ENCODE assay signal across 6 cellular contexts in the genomic region with DNA sequence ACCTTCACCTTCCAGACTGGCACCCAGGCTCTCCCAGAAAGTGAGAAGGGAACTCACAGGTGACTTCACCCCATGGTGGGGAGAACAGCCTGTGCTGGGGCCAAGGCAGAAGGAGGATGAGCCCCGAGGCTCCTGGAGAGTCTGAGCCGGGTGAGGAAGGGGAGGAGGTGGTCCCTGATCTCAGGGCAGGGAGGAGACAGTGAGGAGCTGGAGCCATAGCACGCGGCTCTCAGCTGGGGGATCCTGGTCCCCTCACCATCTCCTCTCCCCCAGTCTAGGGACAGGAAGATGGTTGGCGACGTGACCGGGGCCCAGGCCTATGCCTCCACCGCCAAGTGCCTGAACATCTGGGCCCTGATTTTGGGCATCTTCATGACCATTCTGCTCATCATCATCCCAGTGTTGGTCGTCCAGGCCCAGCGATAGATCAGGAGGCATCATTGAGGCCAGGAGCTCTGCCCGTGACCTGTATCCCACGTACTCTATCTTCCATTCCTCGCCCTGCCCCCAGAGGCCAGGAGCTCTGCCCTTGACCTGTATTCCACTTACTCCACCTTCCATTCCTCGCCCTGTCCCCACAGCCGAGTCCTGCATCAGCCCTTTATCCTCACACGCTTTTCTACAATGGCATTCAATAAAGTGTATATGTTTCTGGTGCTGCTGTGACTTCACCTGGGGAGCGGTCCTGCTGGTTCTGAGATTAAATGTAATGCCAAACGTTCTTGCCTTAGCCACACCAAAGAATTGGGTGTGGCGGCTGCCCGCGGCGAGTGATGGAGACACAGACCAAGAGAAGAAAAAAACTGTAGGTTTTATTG. TPM values are rescaled to one million over a fixed set of nuclear protein-coding genes. Genes with fewer than 3 reads are reported as not detected.
DNase-seq lines count a peak whose midpoint lies in the region; ATAC-seq and TF ChIP-seq lines count a peak whose summit lies in the region.
"Not testable (repeated sequence)": the region's sequence is repeated elsewhere in the genome, so short reads cannot be mapped to it uniquely, and the experiment has no call there.
"Had no signal": no experiment of that assay in that cellular context is flagged by ENCODE, and none has a peak within 500 bp of the region (broad histone marks: within the 10 kb centered on the region; RNA-seq: fewer than 3 reads in every experiment).

No MANE protein-coding gene starts in this region.

- not testable (repeated sequence) for H3K27me3 ChIP-seq in IMR-90 (ENCODE audit: control insufficient read depth, insufficient read depth, low read length); kidney epithelial cell (ENCODE audit: control insufficient read depth, insufficient read depth, low read length); rectal smooth muscle tissue (ENCODE audit: control insufficient read depth, insufficient read depth, low read length)
- H3K27me3 ChIP-seq in dorsolateral prefrontal cortex: peaks cover 0 to 15% (median 0%) of the 10 kb centered on the region in 45 donors

- peak overlapping the region; percentile 80 for H4K91ac ChIP-seq in IMR-90 (ENCODE audit: insufficient read depth, low read depth, low read length)

- H2AK5ac ChIP-seq in IMR-90 (ENCODE audit: low read depth, low read length): peak overlapping the region; percentile 80

- TF ChIP-seq CTCF in IMR-90 (conservative IDR thresholded peaks at IDR 0.05; ENCODE audit: low read depth, low read length); dorsolateral prefrontal cortex (IDR thresholded peaks at IDR 0.05 in 54 of 56, conservative IDR thresholded peaks at IDR 0.05 in 2 of 56; ENCODE audit: low read depth in 1 of 56, partially characterized antibody in 56 of 56); kidney epithelial cell (IDR thresholded peaks at IDR 0.05; ENCODE audit: insufficient read depth, low read length, poor library complexity, severe bottlenecking): not testable (repeated sequence)

- in situ Hi-C loops in IMR-90 (cut with MboI; ENCODE audit: low sequenced_read_pairs): loop anchor here (10.0 kb wide), 2 partner anchors 46 to 146 kb away; partner anchors contain the start of gene PTDSS2

- TSS peak; percentile 100 for BruUV-seq in IMR-90 (replicated peaks; lab: Mats Ljungman, UMichigan)

- peak overlapping the region; percentile 58 for H2BK5ac ChIP-seq in IMR-90 (ENCODE audit: low read depth, low read length, poor library complexity, severe bottlenecking)

- H2BK15ac ChIP-seq in IMR-90 (ENCODE audit: low read depth, low read length): peak overlapping the region; percentile 12; the same call in 2 of the 3 replicates

- POLR2A ChIA-PET in IMR-90 (lab: Charles Lee; ENCODE audit: unreplicated experiment): interaction anchor here (0.6 kb wide), 1 partner anchor 47 kb away, joined by 4 read pairs; no protein-coding TSS in a partner anchor

- peak overlapping the region; percentile 89 for H3K4me2 ChIP-seq in IMR-90 (ENCODE audit: low read depth, low read length)

- peak overlapping the region; percentile 2 to 77; a peak in 3 of 4 replicates for H4K8ac ChIP-seq in IMR-90 (ENCODE audit: low read depth in 2 of 2, low read length in 2 of 2)

- H3K14ac ChIP-seq in IMR-90 (replicated peaks; ENCODE audit: low read depth, low read length): peak overlapping the region; percentile 67; the same call in 1 of the 2 replicates

- peaks cover 0 to 25% of the 10 kb centered on the region in 2 experiments; a peak in 2 of 4 replicates for H3K79me1 ChIP-seq in IMR-90 (ENCODE audit: low read depth in 1 of 2, low read length in 2 of 2)

- not testable (repeated sequence) for H3K9me3 ChIP-seq in IMR-90 (ENCODE audit: control insufficient read depth, insufficient read depth, low read length)

- CTCF ChIA-PET in IMR-90 (lab: Yijun Ruan, JAX): not testable (repeated sequence)

- peak; percentile 0 for ATAC-seq in IMR-90 (ENCODE audit: low read depth)

- peak overlapping the region; percentile 83 for H3K23ac ChIP-seq in IMR-90 (ENCODE audit: low read depth, low read length)

- H3K4me3 ChIP-seq in IMR-90 (ENCODE audit: insufficient read depth, low read depth, low read length) (peak overlapping the region; percentile 53), dorsolateral prefrontal cortex (peak overlapping the region in 54 of 59 donors; percentile 12 to 64 (median 43)), kidney epithelial cell (ENCODE audit: low read depth, low read length) (peak overlapping the region; percentile 63), rectal smooth muscle tissue (ENCODE audit: low read length) (peak overlapping the region; percentile 65)

- H2BK120ac ChIP-seq in IMR-90 (ENCODE audit: low read depth, low read length): peak overlapping the region; percentile 20; the same call in 1 of the 2 replicates

- DNase-seq in IMR-90; dorsolateral prefrontal cortex; kidney epithelial cell (ENCODE audit: low read depth): not testable (repeated sequence)
- DNase-seq in activated T-cell treated with anti-CD3 and anti-CD28 coated beads, Interleukin-2, amount 50 U/mL, for 1 hour: peak; percentile 61

- not testable (repeated sequence) for H4K20me1 ChIP-seq in IMR-90 (ENCODE audit: insufficient read depth, low read length)

- peak overlapping the region; percentile 24; the same call in 1 of the 2 replicates for H3K56ac ChIP-seq in IMR-90 (ENCODE audit: extremely low read depth, insufficient read depth, low read length)

- peaks cover 20% of the 10 kb centered on the region for H3K4me1 ChIP-seq in IMR-90 (ENCODE audit: control insufficient read depth, insufficient read depth, low read length)
- H3K4me1 ChIP-seq in rectal smooth muscle tissue (ENCODE audit: control insufficient read depth, insufficient read depth, low read length): not testable (repeated sequence)

- peak overlapping the region; percentile 60 for H2AK9ac ChIP-seq in IMR-90 (replicated peaks; ENCODE audit: low read depth, low read length, poor library complexity)

- dilution Hi-C loops in IMR-90 (cut with HindIII; ENCODE audit: low sequenced_read_pairs, unreplicated experiment): not testable (repeated sequence)

- H3K18ac ChIP-seq in IMR-90 (ENCODE audit: low read depth, low read length): not testable (repeated sequence)

- not testable (repeated sequence) for TF ChIP-seq POLR2A in IMR-90 (IDR thresholded peaks at IDR 0.05; ENCODE audit: low read depth, low read length)

- H3K9ac ChIP-seq in IMR-90 (ENCODE audit: low read depth, low read length) (peak overlapping the region; percentile 74), rectal smooth muscle tissue (ENCODE audit: low read length) (peak overlapping the region; percentile 16)

- intact Hi-C loops in IMR-90 (cut with micrococcal nuclease): loop anchor here (5.0 kb wide), 1 partner anchor 102 kb away; the partner anchor contains the start of genes BET1L and RIC8A
- intact Hi-C loops in dorsolateral prefrontal cortex (cut with DNase I): not testable (repeated sequence)

- WGBS in IMR-90 (ENCODE audit: extremely low coverage in 2 of 2, insufficient read length in 1 of 2), 2 experiments: 67% methylated on average over 8 of the region's 22 CpGs; no CpG with 5 or more reads in 1 of the 2 experiments

- not testable (repeated sequence) for H3K36me3 ChIP-seq in IMR-90 (ENCODE audit: control insufficient read depth, insufficient read depth, low read length); kidney epithelial cell (ENCODE audit: control insufficient read depth, insufficient read depth, low read length); rectal smooth muscle tissue (ENCODE audit: control insufficient read depth, insufficient read depth, low read length)

- H2AFZ ChIP-seq in IMR-90 (replicated peaks; ENCODE audit: low read length, poor library complexity): not testable (repeated sequence)

- H2BK20ac ChIP-seq in IMR-90 (ENCODE audit: low read depth, low read length): not testable (repeated sequence)

- peak overlapping the region; percentile 90 for H3K4ac ChIP-seq in IMR-90 (ENCODE audit: low read depth, low read length)

- peak overlapping the region; percentile 42; the same call in 1 of the 2 replicates for H4K5ac ChIP-seq in IMR-90 (ENCODE audit: low read depth, low read length)

- TF ChIP-seq RAD21 in IMR-90 (IDR thresholded peaks at IDR 0.05; ENCODE audit: low read length): not testable (repeated sequence)

- H3K27ac ChIP-seq in IMR-90 (ENCODE audit: insufficient read depth, low read length): peak overlapping the region; percentile 19
- peak overlapping the region in 51 of 59 donors; percentile 4 to 89 (median 70) for H3K27ac ChIP-seq in dorsolateral prefrontal cortex
- peak overlapping the region; percentile 2 for H3K27ac ChIP-seq in rectal smooth muscle tissue (ENCODE audit: low read depth, low read length)

- H3K9me1 ChIP-seq in IMR-90 (ENCODE audit: insufficient read depth, low read length): not testable (repeated sequence)

RNA-seq across cellular contexts. Expression of gene IFITM2, which starts 1.3 kb away (rescaled TPM):
- total RNA-seq in IMR-90 (2012; rRNA removed): 26.4 and 31.2 TPM in 2 replicates
- polyA plus RNA-seq in IMR-90 (2012; rRNA removed): 564 and 600 TPM in 2 replicates
- 588 and 1,067 TPM in 2 replicates for polyA plus RNA-seq in IMR-90 (2012; cell fraction: cytosol; rRNA removed)
- 95.2 and 139 TPM in 2 replicates for polyA plus RNA-seq in IMR-90 (2012; cell fraction: nucleus; rRNA removed; ENCODE audit: low replicate concordance)
- total RNA-seq in dorsolateral prefrontal cortex: 100 to 1,000 TPM in 70 of 120 experiments, 10 to 100 TPM in 50; 21.6 to 340 (median 114) TPM
- total RNA-seq in kidney epithelial cell: 39.9 and 55.0 TPM in 2 replicates

RNA-seq across cellular contexts. Expression of gene IFITM1, which starts 4.9 kb away (rescaled TPM):
- total RNA-seq in IMR-90 (2012; rRNA removed) (14.4 and 24.2 TPM in 2 replicates), dorsolateral prefrontal cortex (100 to 1,000 TPM in 23 of 120 experiments, 10 to 100 TPM in 97; 19.2 to 217 (median 70.2) TPM), kidney epithelial cell (38.2 and 42.4 TPM in 2 replicates)
- polyA plus RNA-seq in IMR-90 (2012; rRNA removed): 67.5 and 68.9 TPM in 2 replicates
- 54.7 and 163 TPM in 2 replicates for polyA plus RNA-seq in IMR-90 (2012; cell fraction: cytosol; rRNA removed)
- 25.1 and 28.0 TPM in 2 replicates for polyA plus RNA-seq in IMR-90 (2012; cell fraction: nucleus; rRNA removed; ENCODE audit: low replicate concordance)

RNA-seq across cellular contexts. Expression of gene IFITM5, which starts 9.6 kb away (rescaled TPM):
- not detected in 2 replicates for total RNA-seq in IMR-90 (2012; rRNA removed)
- polyA plus RNA-seq in IMR-90 (2012; rRNA removed): not detected in 2 replicates
- not detected in 2 replicates for polyA plus RNA-seq in IMR-90 (2012; cell fraction: cytosol; rRNA removed)
- polyA plus RNA-seq in IMR-90 (2012; cell fraction: nucleus; rRNA removed; ENCODE audit: low replicate concordance): not detected in 2 replicates
- under 1 TPM in 1 of 120 experiments, not detected in 119; 0.76 TPM for total RNA-seq in dorsolateral prefrontal cortex
- not detected in 2 replicates for total RNA-seq in kidney epithelial cell
- total RNA-seq: left colon had no signal

RNA-seq across cellular contexts. Expression of gene IFITM3, which starts 11.7 kb away (rescaled TPM):
- total RNA-seq in IMR-90 (2012; rRNA removed) (40.9 and 52.5 TPM in 2 replicates), dorsolateral prefrontal cortex (100 to 1,000 TPM in 115 of 120 experiments, 10 to 100 TPM in 5; 78.3 to 905 (median 216) TPM), kidney epithelial cell (93.7 and 125 TPM in 2 replicates)
- 906 and 1,008 TPM in 2 replicates for polyA plus RNA-seq in IMR-90 (2012; rRNA removed)
- 803 and 1,768 TPM in 2 replicates for polyA plus RNA-seq in IMR-90 (2012; cell fraction: cytosol; rRNA removed)
- 153 and 347 TPM in 2 replicates for polyA plus RNA-seq in IMR-90 (2012; cell fraction: nucleus; rRNA removed; ENCODE audit: low replicate concordance)

RNA-seq across cellular contexts. Expression of gene PGGHG, which starts 20.0 kb away (rescaled TPM):
- total RNA-seq in IMR-90 (2012; rRNA removed) (1.4 and 1.8 TPM in 2 replicates), dorsolateral prefrontal cortex (10 to 100 TPM in 62 of 120 experiments, 1 to 10 TPM in 58; 2.7 to 23.2 (median 10.1) TPM), kidney epithelial cell (10.5 and 13.1 TPM in 2 replicates)
- 16.2 and 17.0 TPM in 2 replicates for polyA plus RNA-seq in IMR-90 (2012; rRNA removed)
- polyA plus RNA-seq in IMR-90 (2012; cell fraction: cytosol; rRNA removed): 2.1 and 3.3 TPM in 2 replicates
- polyA plus RNA-seq in IMR-90 (2012; cell fraction: nucleus; rRNA removed; ENCODE audit: low replicate concordance): 170 and 305 TPM in 2 replicates

Comparison
In these comparisons a context has a peak if more than half of its experiments do, and no peak if none do; other contexts are left out.
1. H3K27ac ChIP-seq: peak in every context shown above with its lines; median percentile 70 in dorsolateral prefrontal cortex; 19 in IMR-90; 2 in rectal smooth muscle tissue.